Comparison of ENCODE assay signal across 9 cellular contexts in the genomic region with DNA sequence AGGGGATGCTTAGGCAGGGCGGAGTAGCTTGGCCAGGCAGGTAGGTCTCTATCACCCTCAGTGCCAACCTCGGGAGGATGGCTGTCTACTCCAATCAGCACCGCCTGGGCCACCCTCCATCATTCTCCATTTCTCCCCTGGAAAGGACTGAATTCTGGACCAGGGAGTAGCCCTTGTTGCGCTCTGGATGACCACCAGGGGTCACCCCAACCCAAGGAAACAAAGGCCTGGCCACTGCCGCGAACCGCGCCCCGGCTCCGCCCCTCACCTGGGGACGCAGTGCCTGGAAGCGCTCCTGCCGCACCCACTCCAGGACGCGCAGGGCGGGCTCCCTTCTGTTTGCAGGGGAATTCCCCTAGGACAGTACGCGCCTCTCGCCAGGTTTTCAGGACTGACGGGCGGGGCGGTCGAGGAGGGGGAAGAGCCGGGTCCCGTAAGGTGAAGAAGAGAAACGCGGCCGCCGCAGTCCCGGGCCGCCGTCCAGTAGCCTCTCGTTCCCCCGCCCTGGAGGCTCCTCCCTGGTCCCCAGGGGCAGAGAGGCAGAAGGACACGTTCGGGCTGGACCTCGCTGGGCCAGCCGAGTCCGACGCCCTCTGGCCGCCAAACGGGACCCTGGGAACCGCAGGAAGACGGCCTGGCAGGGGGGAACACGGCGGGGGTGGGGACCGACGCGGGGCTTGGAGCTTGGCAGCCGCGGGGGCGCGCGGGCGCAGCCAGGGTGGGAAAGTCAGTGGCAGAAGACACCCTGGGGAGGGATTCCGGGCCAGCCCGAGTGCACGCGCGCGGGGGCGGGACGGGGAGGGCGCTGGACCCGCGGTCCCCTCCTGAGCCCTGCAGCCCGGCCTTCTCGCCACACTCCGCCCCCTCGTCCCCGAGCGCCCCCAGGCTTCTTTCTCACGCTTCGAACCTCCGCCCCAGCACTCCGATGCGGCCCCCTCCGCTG. TPM values are rescaled to one million over a fixed set of nuclear protein-coding genes. Genes with fewer than 3 reads are reported as not detected.
DNase-seq lines count a peak whose midpoint lies in the region; ATAC-seq, FAIRE-seq and TF ChIP-seq lines count a peak whose summit lies in the region.
"Had no signal": no experiment of that assay in that cellular context is flagged by ENCODE, and none has a peak within 500 bp of the region (broad histone marks: within the 10 kb centered on the region; RNA-seq: fewer than 3 reads in every experiment).

No MANE protein-coding gene starts in this region.

- no peak for FAIRE-seq in kidney (lab: Jason Lieb, UNC)
- FAIRE-seq: A204.1 had no signal

- no peak overlapping the region for H3K9ac ChIP-seq in kidney (ENCODE audit: low read length in 2 of 2)

- H3K9me3 ChIP-seq in kidney (ENCODE audit: control insufficient read depth in 1 of 2, low read length in 2 of 2), result no peaks in the 10 kb centered on the region

- DNase-seq in DMS 273 (lab: John Stamatoyannopoulos, UW; ENCODE audit: unreplicated experiment) (peak; percentile 79), DMS 273 treated with DMSO at 0.1 percent for 48 hours (lab: John Stamatoyannopoulos, UW) (no peak), NCI-H2227 (lab: John Stamatoyannopoulos, UW; ENCODE audit: unreplicated experiment) (peak; percentile 88), cerebellar cortex (ENCODE audit: low spot score) (peak; percentile 92), kidney (peak; percentile 94)
- peak; percentile 78 to 91 (median 86) for DNase-seq in stimulated activated CD4-positive, alpha-beta T cell treated with anti-CD3 and anti-CD28 coated beads, Interleukin-12 subunit alpha, Interleukin-12 subunit beta, amount 100 ng/mL, for 48 hours (ENCODE audit: low read depth in 2 of 3, low spot score in 1 of 3)

- intact Hi-C loops in kidney (cut with DNase I), result no loop called here

- ATAC-seq in HG03064 (IDR thresholded peaks at IDR 0.05; ENCODE audit: low read depth, unreplicated experiment), result peak; percentile 54
- ATAC-seq in activated CD4-positive, CD25-positive, alpha-beta regulatory T cell treated with anti-CD3 and anti-CD28 coated beads, Interleukin-2, amount 50 U/mL, for 24 hours, result peak; percentile 87 to 99

- H3K4me1 ChIP-seq in kidney (ENCODE audit: control insufficient read depth in 1 of 2, insufficient read depth in 1 of 2, low read depth in 1 of 2, low read length in 2 of 2), result peaks cover 0 to 4% of the 10 kb centered on the region in 2 donors

- no peaks in the 10 kb centered on the region for H3K36me3 ChIP-seq in kidney (ENCODE audit: control insufficient read depth in 1 of 2, insufficient read depth in 2 of 2, low read length in 2 of 2)

- TF ChIP-seq CTCF in kidney (IDR thresholded peaks at IDR 0.05; ENCODE audit: borderline replicate concordance, extremely low read depth, insufficient read depth), result peak; percentile 96

- peak overlapping the region; percentile 38 to 63 for H3K4me3 ChIP-seq in kidney (ENCODE audit: low read length in 2 of 2)

- H3K27ac ChIP-seq in kidney (ENCODE audit: low read depth in 2 of 2, low read length in 2 of 2), result no peak overlapping the region

RNA-seq across cellular contexts. Expression of a gene that starts 7.1 kb away (rescaled TPM):
- 3.5 TPM for total RNA-seq in kidney
- polyA plus RNA-seq in kidney (ENCODE audit: insufficient read depth, low read depth, low replicate concordance), result 1.4 TPM

RNA-seq across cellular contexts. Expression of a gene that starts 30.9 kb away (rescaled TPM):
- total RNA-seq in kidney, result 0.25 TPM
- 0.54 TPM for polyA plus RNA-seq in kidney (ENCODE audit: insufficient read depth, low read depth, low replicate concordance)

RNA-seq across cellular contexts. Expression of a gene that starts 58.8 kb away (rescaled TPM):
- total RNA-seq in kidney, result not detected
- polyA plus RNA-seq in kidney (ENCODE audit: insufficient read depth, low read depth, low replicate concordance), result 0.80 TPM
